ENCODE assay signal across 13 cellular contexts in the genomic region with DNA sequence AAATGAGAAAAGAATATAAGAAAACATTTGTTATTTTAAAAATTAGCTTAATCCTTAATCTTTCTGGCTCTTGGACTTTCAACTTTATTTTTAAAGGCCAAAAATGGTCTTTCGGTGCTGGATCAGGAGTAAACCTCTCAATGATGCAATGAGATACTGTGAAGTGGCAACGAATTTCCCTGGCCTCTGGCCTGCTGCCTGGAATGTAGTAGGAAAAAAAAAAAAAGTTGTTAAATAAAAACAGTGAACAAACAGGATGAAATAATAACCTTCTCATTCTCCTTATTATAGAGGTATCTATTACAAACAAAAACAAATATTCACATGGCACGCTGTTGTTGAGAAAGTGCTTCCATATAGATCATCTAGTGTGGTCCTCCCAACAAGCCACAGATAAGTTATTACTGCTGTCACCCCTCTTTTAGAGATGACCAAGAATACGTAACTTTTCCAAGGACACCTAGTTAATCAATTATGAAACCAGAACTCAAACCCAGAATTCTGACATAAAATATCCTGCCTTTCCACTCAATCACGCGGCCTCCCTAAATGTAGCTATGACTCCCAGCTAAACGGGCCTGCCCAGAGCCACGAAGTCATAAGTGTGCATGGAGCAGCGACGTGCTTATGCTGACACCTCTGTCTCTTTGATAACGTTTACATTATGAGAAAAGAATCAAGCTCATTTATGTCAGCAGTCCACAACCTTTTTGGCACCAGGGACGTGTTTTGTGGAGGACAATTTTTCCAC.
DNase-seq lines count a peak whose midpoint lies in the region; ATAC-seq, FAIRE-seq and TF ChIP-seq lines count a peak whose summit lies in the region.
"Had no signal": no experiment of that assay in that cellular context is flagged by ENCODE, and none has a peak within 500 bp of the region (broad histone marks: within the 10 kb centered on the region; RNA-seq: fewer than 3 reads in every experiment).

No MANE protein-coding gene starts in this region.

- no peak overlapping the region for H3K9ac ChIP-seq in astrocyte (ENCODE audit: low read length)
- H3K9ac ChIP-seq: parathyroid adenoma had no signal

- 53% methylated on average over 12 of the region's 12 CpGs for WGBS in right cardiac atrium

- H3K27ac Mint-ChIP-seq in astrocyte (ENCODE audit: unreplicated experiment), result no peak overlapping the region

- H3K4me1 ChIP-seq in astrocyte (ENCODE audit: insufficient read depth, low read length), result no peaks in the 10 kb centered on the region
- H3K4me1 ChIP-seq in right cardiac atrium (ENCODE audit: control insufficient read depth, insufficient read depth, low read length), result peaks cover 8% of the 10 kb centered on the region
- H3K4me1 ChIP-seq in thoracic aorta (ENCODE audit: control insufficient read depth in 1 of 2, low read depth in 2 of 2), result peaks cover 16 to 58% of the 10 kb centered on the region in 2 donors
- no peaks in the 10 kb centered on the region for H3K4me1 ChIP-seq in HAP-1
- H3K4me1 ChIP-seq: parathyroid adenoma, SJSA1 had no signal

- H3K36me3 Mint-ChIP-seq in astrocyte (ENCODE audit: low read depth, unreplicated experiment), result no peaks in the 10 kb centered on the region

- intact Hi-C loops in right cardiac atrium (cut with DNase I), result no loop called here

- no peak for FAIRE-seq in astrocyte (lab: Jason Lieb, UNC)

- no peak for TF ChIP-seq CTCF in astrocyte (IDR thresholded peaks at IDR 0.05; ENCODE audit: insufficient read depth, low read depth, low read length)
- TF ChIP-seq CTCF in thoracic aorta (IDR thresholded peaks at IDR 0.05), result no peak

- DNase-seq in NCI-H2029 (lab: John Stamatoyannopoulos, UW) (peak; percentile 34), NCI-H2029 treated with DMSO at 0.1 percent for 48 hours (lab: John Stamatoyannopoulos, UW) (no peak), astrocyte (ENCODE audit: low read depth) (peak; percentile 11), right cardiac atrium (peak in 2 of 3 donors; percentile 59 to 79), thoracic aorta (ENCODE audit: low spot score) (no peak), mucosa of gallbladder (ENCODE audit: low spot score) (no peak), HAP-1 (ENCODE audit: low spot score in 2 of 2) (no peak)
- DNase-seq: 8988T; activated CD4-positive, alpha-beta T cell treated with anti-CD3 and anti-CD28 coated beads, Interleukin-2, amount 50 U/mL, for 1 hour; anterior cingulate cortex had no signal

- H3K4me2 ChIP-seq in astrocyte (ENCODE audit: low read length), result no peak overlapping the region

- no peak overlapping the region for H3K27ac ChIP-seq in astrocyte (ENCODE audit: low read depth, low read length)
- no peak overlapping the region for H3K27ac ChIP-seq in right cardiac atrium (ENCODE audit: low read length)
- H3K27ac ChIP-seq in thoracic aorta, result peak overlapping the region; percentile 15 to 53
- H3K27ac ChIP-seq: parathyroid adenoma, SJSA1 had no signal

- H2AFZ ChIP-seq in astrocyte (ENCODE audit: low read depth, low read length), result no peak overlapping the region
- H2AFZ ChIP-seq: parathyroid adenoma had no signal

- peaks cover 21% of the 10 kb centered on the region for H3K27me3 Mint-ChIP-seq in astrocyte (ENCODE audit: low read depth, unreplicated experiment)

- H3K9me3 ChIP-seq in astrocyte (ENCODE audit: insufficient read depth, low read depth, low read length) (no peaks in the 10 kb centered on the region), right cardiac atrium (ENCODE audit: control insufficient read depth, low read length) (no peaks in the 10 kb centered on the region), thoracic aorta (no peaks in the 10 kb centered on the region), HAP-1 (no peaks in the 10 kb centered on the region)
- H3K9me3 ChIP-seq: SJSA1 had no signal

- H3K4me3 Mint-ChIP-seq in astrocyte (ENCODE audit: unreplicated experiment), result no peak overlapping the region

- H3K27me3 ChIP-seq in astrocyte (ENCODE audit: insufficient read depth, low read length) (peaks cover 3% of the 10 kb centered on the region), right cardiac atrium (ENCODE audit: control insufficient read depth, insufficient read depth) (no peaks in the 10 kb centered on the region), thoracic aorta (replicated peaks; ENCODE audit: insufficient read depth) (no peaks in the 10 kb centered on the region), HAP-1 (ENCODE audit: low read depth) (no peaks in the 10 kb centered on the region)
- H3K27me3 ChIP-seq: SJSA1 had no signal

- no peaks in the 10 kb centered on the region for H3K9me3 Mint-ChIP-seq in astrocyte (ENCODE audit: unreplicated experiment)

- no peaks in the 10 kb centered on the region for H4K20me1 ChIP-seq in astrocyte (ENCODE audit: insufficient read depth, low read length)

- no peaks in the 10 kb centered on the region for H3K79me2 ChIP-seq in astrocyte (ENCODE audit: insufficient read depth, low read length)

- in situ Hi-C loops in HAP-1 (cut with MboI; ENCODE audit: low sequenced_read_pairs), result loop anchor here (10.0 to 25.0 kb wide), 2 partner anchors 124 to 164 kb away; partner anchors contain the start of gene BCL2

- H3K4me3 ChIP-seq in astrocyte (ENCODE audit: insufficient read depth, low read depth, low read length), result no peak overlapping the region
- H3K4me3 ChIP-seq in right cardiac atrium (ENCODE audit: low read length), result no peak overlapping the region
- H3K4me3 ChIP-seq in thoracic aorta, result peak overlapping the region; percentile 4
- H3K4me3 ChIP-seq in HAP-1, result no peak overlapping the region
- H3K4me3 ChIP-seq: SJSA1 had no signal

- H3K36me3 ChIP-seq in astrocyte (ENCODE audit: insufficient read depth, low read length) (no peaks in the 10 kb centered on the region), thoracic aorta (no peaks in the 10 kb centered on the region), HAP-1 (replicated peaks) (no peaks in the 10 kb centered on the region)
- H3K36me3 ChIP-seq: SJSA1 had no signal

- ATAC-seq in right cardiac atrium (peak; percentile 61 to 68), thoracic aorta (ENCODE audit: insufficient number of reproducible peaks, low FRiP score, low read depth) (no peak), HG03342 (IDR thresholded peaks at IDR 0.05; ENCODE audit: unreplicated experiment) (no peak)

- no peaks in the 10 kb centered on the region for H3K4me1 Mint-ChIP-seq in astrocyte (ENCODE audit: low read depth, unreplicated experiment)

Comparison
In these comparisons a context has a peak if more than half of its experiments do, and no peak if none do; other contexts are left out.
1. DNase-seq: peak in NCI-H2029 (single experiment), astrocyte (single experiment) and right cardiac atrium (2 of 3); none in NCI-H2029 treated with DMSO at 0.1 percent for 48 hours (single experiment), thoracic aorta (single experiment), mucosa of gallbladder (single experiment) and HAP-1 (0 of 2).
2. H3K27ac ChIP-seq: peak in thoracic aorta (2 of 2); none in astrocyte (single experiment) and right cardiac atrium (single experiment).
3. ATAC-seq: peak in right cardiac atrium (2 of 2); none in thoracic aorta (single experiment) and HG03342 (single experiment).